ENCODE assay signal across 16 cellular contexts in the genomic region with DNA sequence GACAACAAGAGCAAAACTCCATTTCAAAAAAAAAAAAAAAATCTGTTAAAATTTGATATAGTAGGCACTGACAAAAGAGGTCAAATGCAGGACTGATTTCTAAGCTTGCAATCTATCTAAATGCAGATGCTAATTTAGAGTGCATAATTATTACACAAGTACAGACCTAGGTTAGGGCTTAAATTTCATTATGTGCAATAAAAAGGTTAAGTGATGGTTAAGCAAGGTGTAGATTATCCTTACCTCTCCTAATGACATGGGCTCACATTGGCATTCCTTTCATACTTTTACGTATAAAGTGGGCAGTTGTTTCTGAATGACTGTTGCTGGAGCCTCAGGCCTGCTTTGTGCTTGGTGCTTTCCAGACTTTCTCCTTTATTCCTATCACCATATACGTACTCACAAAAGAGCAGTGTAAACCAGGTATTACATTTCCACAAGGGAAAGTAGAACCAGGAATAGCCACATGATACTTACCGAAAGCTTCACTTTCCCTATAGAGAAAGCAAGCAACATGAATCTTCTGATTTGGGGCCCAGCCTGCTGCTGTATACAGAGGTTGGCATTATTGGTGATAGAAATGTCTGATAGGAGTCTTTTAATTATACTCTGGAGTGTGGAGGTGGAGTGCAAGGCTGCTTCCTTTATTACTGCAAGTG. TPM values are rescaled to one million over a fixed set of nuclear protein-coding genes. Genes with fewer than 3 reads are reported as not detected.
A peak's percentile ranks its signal among the peaks of the same experiment; 100 is the strongest.
DNase-seq lines count a peak whose midpoint lies in the region; ATAC-seq, FAIRE-seq and TF ChIP-seq lines count a peak whose summit lies in the region.
"Had no signal": no experiment of that assay in that cellular context is flagged by ENCODE, and none has a peak within 500 bp of the region (broad histone marks: within the 10 kb centered on the region; RNA-seq: fewer than 3 reads in every experiment).

No MANE protein-coding gene starts in this region.

- no peaks in the 10 kb centered on the region for H3K9me2 ChIP-seq in PC-3 (replicated peaks; ENCODE audit: low read length)
- H3K9me2 ChIP-seq: SK-N-SH had no signal

- CTCF ChIA-PET in activated CD4-positive, alpha-beta T cell treated with anti-CD3 and anti-CD28 coated beads, Interleukin-2, amount 10 ng/mL, durations not matched to agents 7 days and 5 days (lab: Charles Lee) = interaction anchor here (11.8 kb wide), 1 partner anchor 10 kb away, joined by 103 read pairs; a partner anchor contains a TSS
- CTCF ChIA-PET in PC-3 (lab: Charles Lee) (interaction anchor here (2.5 kb wide), 1 partner anchor 100 kb away, joined by 9 read pairs; no protein-coding TSS in a partner anchor), K562 (lab: Yijun Ruan, JAX; ENCODE audit: low intra/inter-chr PET ratio) (interaction anchor here (0.6 kb wide), 1 partner anchor 161 kb away, joined by 4 read pairs; no protein-coding TSS in a partner anchor)

- H3K27me3 ChIP-seq in PC-3 (ENCODE audit: low read length) (no peaks in the 10 kb centered on the region), K562 (ENCODE audit: control insufficient read depth in 2 of 2, insufficient read depth in 2 of 2, low read length in 2 of 2) (no peaks in the 10 kb centered on the region), right atrium auricular region (no peaks in the 10 kb centered on the region)
- H3K27me3 ChIP-seq: suprapubic skin had no signal

- peaks cover 99% of the 10 kb centered on the region for H3K79me2 ChIP-seq in PC-3 (ENCODE audit: low read length)
- H3K79me2 ChIP-seq in K562 (ENCODE audit: control insufficient read depth, insufficient read depth, low read length) = peaks cover 94% of the 10 kb centered on the region

- H3K27me3 Mint-ChIP-seq in activated CD4-positive, alpha-beta T cell treated with anti-CD3 and anti-CD28 coated beads, Interleukin-2, amount 10 ng/mL, durations not matched to agents 7 days and 5 days = no peaks in the 10 kb centered on the region
- no peaks in the 10 kb centered on the region for H3K27me3 Mint-ChIP-seq in progenitor cell of endocrine pancreas

- H4K20me1 ChIP-seq in PC-3 (ENCODE audit: low read length) (peaks cover 21% of the 10 kb centered on the region), K562 (replicated peaks; ENCODE audit: control insufficient read depth, insufficient read depth, low read length) (peaks cover 10% of the 10 kb centered on the region)

- no peak overlapping the region for H3K27ac ChIP-seq in PC-3 (ENCODE audit: low read length)
- H3K27ac ChIP-seq in K562 (ENCODE audit: extremely low read depth, low read depth, low read length) = no peak overlapping the region
- no peak overlapping the region for H3K27ac ChIP-seq in right atrium auricular region

- WGBS in K562 (ENCODE audit: insufficient coverage, low coverage, missing lambda C conversion rate) = 88% methylated on average over 3 of the region's 3 CpGs

- FAIRE-seq in K562 (lab: Jason Lieb, UNC) = no peak
- FAIRE-seq: HepG2 had no signal

- H3K9me1 ChIP-seq in K562 (ENCODE audit: control insufficient read depth, insufficient read depth, low read length) = no peaks in the 10 kb centered on the region

- intact Hi-C loops in PC-3 (cut with micrococcal nuclease) (no loop called here), K562 (cut with micrococcal nuclease) (loop anchor here (10.0 kb wide), 1 partner anchor 325 kb away; no protein-coding TSS in a partner anchor)

- POLR2A ChIA-PET in activated CD4-positive, alpha-beta T cell treated with anti-CD3 and anti-CD28 coated beads, Interleukin-2, amount 10 ng/mL, durations not matched to agents 7 days and 5 days (lab: Charles Lee) = interaction anchor here (0.6 kb wide), 1 partner anchor 17 kb away, joined by 3 read pairs; no protein-coding TSS in a partner anchor
- POLR2A ChIA-PET in PC-3 (lab: Charles Lee; ENCODE audit: unreplicated experiment) = interaction anchor here (0.5 to 0.7 kb wide), 4 partner anchors 16 to 53 kb away, joined by 3 to 14 read pairs (median 10); no protein-coding TSS in a partner anchor
- POLR2A ChIA-PET in K562 (lab: Yijun Ruan, JAX) = interaction anchor here (0.6 to 6.2 kb wide), 8 partner anchors 8 to 338 kb away, joined by 3 to 113 read pairs (median 4); a partner anchor contains a TSS

- BruUV-seq in PC-3 (replicated peaks; lab: Mats Ljungman, UMichigan) (no TSS peak), K562 (replicated peaks; lab: Mats Ljungman, UMichigan) (no TSS peak)

- TF ChIP-seq POLR2A in K562 (conservative IDR thresholded peaks at IDR 0.05) = 0 out of 2 replicates have a peak, but pooled peaks have one; percentile 8

- peaks cover 28% of the 10 kb centered on the region for H3K36me3 ChIP-seq in PC-3 (ENCODE audit: low read depth, low read length)
- H3K36me3 ChIP-seq in K562 (ENCODE audit: control insufficient read depth, insufficient read depth, low read length) = peaks cover 57% of the 10 kb centered on the region
- peaks cover 25% of the 10 kb centered on the region for H3K36me3 ChIP-seq in right atrium auricular region

- DNase-seq in activated CD4-positive, alpha-beta T cell treated with anti-CD3 and anti-CD28 coated beads, Interleukin-2, amount 10 ng/mL, durations not matched to agents 7 days and 5 days = no peak
- DNase-seq in activated CD4-positive, alpha-beta T cell treated with anti-CD3 and anti-CD28 coated beads for 4 hours = no peak
- DNase-seq in PC-3 (no peak), K562 (ENCODE audit: extremely low read depth in 1 of 4, low spot score in 3 of 4) (no peak), progenitor cell of endocrine pancreas (ENCODE audit: low spot score, unreplicated experiment) (no peak), right atrium auricular region (ENCODE audit: low spot score) (no peak)
- DNase-seq in stimulated activated CD4-positive, alpha-beta T cell treated with anti-CD3 and anti-CD28 coated beads, Interleukin-2, amount 100 ng/mL, for 24 hours = no peak
- DNase-seq: activated gamma-delta T cell treated with Interleukin-2 at 50 U/mL for 16 hours, DMS 273 treated with DMSO at 0.1 percent for 48 hours, left cardiac atrium, NCI-H1092 treated with DMSO at 0.1 percent for 48 hours, NCI-H2227 treated with DMSO at 0.1 percent for 48 hours, SK-N-SH had no signal

- no peak for TF ChIP-seq EP300 in K562 (IDR thresholded peaks at IDR 0.05; ENCODE audit: low read length)

- H3K9me3 Mint-ChIP-seq in activated CD4-positive, alpha-beta T cell treated with anti-CD3 and anti-CD28 coated beads, Interleukin-2, amount 10 ng/mL, durations not matched to agents 7 days and 5 days = no peaks in the 10 kb centered on the region
- no peaks in the 10 kb centered on the region for H3K9me3 Mint-ChIP-seq in progenitor cell of endocrine pancreas (ENCODE audit: low read depth)

- H3K36me3 Mint-ChIP-seq in activated CD4-positive, alpha-beta T cell treated with anti-CD3 and anti-CD28 coated beads, Interleukin-2, amount 10 ng/mL, durations not matched to agents 7 days and 5 days (ENCODE audit: low read depth) = peaks cover 37% of the 10 kb centered on the region
- H3K36me3 Mint-ChIP-seq in progenitor cell of endocrine pancreas (ENCODE audit: insufficient read depth) = peaks cover 10% of the 10 kb centered on the region

- H3F3A ChIP-seq in PC-3 (ENCODE audit: low read length, unreplicated experiment) = peaks cover 16% of the 10 kb centered on the region

- peak overlapping the region; percentile 46 for H3K4me3 Mint-ChIP-seq in activated CD4-positive, alpha-beta T cell treated with anti-CD3 and anti-CD28 coated beads, Interleukin-2, amount 10 ng/mL, durations not matched to agents 7 days and 5 days
- H3K4me3 Mint-ChIP-seq in progenitor cell of endocrine pancreas (ENCODE audit: low read depth) = peak overlapping the region; percentile 51

- peaks cover 62% of the 10 kb centered on the region for H3K4me1 Mint-ChIP-seq in activated CD4-positive, alpha-beta T cell treated with anti-CD3 and anti-CD28 coated beads, Interleukin-2, amount 10 ng/mL, durations not matched to agents 7 days and 5 days
- H3K4me1 Mint-ChIP-seq in progenitor cell of endocrine pancreas (ENCODE audit: low read depth) = peaks cover 27% of the 10 kb centered on the region

- H3K4me1 ChIP-seq in PC-3 (ENCODE audit: insufficient read depth, low read length) = peaks cover 48% of the 10 kb centered on the region
- peaks cover 21 to 22% of the 10 kb centered on the region in 2 experiments for H3K4me1 ChIP-seq in K562 (replicated peaks in 1 of 2; ENCODE audit: control insufficient read depth in 2 of 2, insufficient read depth in 2 of 2, low read length in 2 of 2)
- peaks cover 3 to 44% of the 10 kb centered on the region in 2 donors for H3K4me1 ChIP-seq in right atrium auricular region

- no peaks in the 10 kb centered on the region for H3K9me3 ChIP-seq in PC-3 (ENCODE audit: low read length)
- no peaks in the 10 kb centered on the region for H3K9me3 ChIP-seq in K562 (replicated peaks; ENCODE audit: control insufficient read depth, insufficient read depth, low read depth, low read length)
- H3K9me3 ChIP-seq in right atrium auricular region = no peaks in the 10 kb centered on the region
- H3K9me3 ChIP-seq: SK-N-SH, suprapubic skin had no signal

- H3K27ac Mint-ChIP-seq in activated CD4-positive, alpha-beta T cell treated with anti-CD3 and anti-CD28 coated beads, Interleukin-2, amount 10 ng/mL, durations not matched to agents 7 days and 5 days = no peak overlapping the region
- H3K27ac Mint-ChIP-seq in progenitor cell of endocrine pancreas = no peak overlapping the region

- no peak for TF ChIP-seq RAD21 in K562 (CRISPR knock-in tag; conservative IDR thresholded peaks at IDR 0.05 in 1 of 2, IDR thresholded peaks at IDR 0.05 in 1 of 2)

- TF ChIP-seq CTCF in PC-3 (conservative IDR thresholded peaks at IDR 0.05; ENCODE audit: low read depth, low read length) (no peak), K562 (IDR thresholded peaks at IDR 0.05 in 2 of 3, conservative IDR thresholded peaks at IDR 0.05 in 1 of 3; ENCODE audit: insufficient read depth in 2 of 3, low read depth in 1 of 3, low read length in 3 of 3) (no peak), progenitor cell of endocrine pancreas (IDR thresholded peaks at IDR 0.05; ENCODE audit: unreplicated experiment) (no peak), right atrium auricular region (IDR thresholded peaks at IDR 0.05) (no peak)

- H3K9ac ChIP-seq in PC-3 (ENCODE audit: low read length) (no peak overlapping the region), K562 (ENCODE audit: insufficient read depth in 1 of 2, low read depth in 2 of 2, low read length in 2 of 2) (no peak overlapping the region)

- H3K4me3 ChIP-seq in PC-3 (ENCODE audit: low read length) (no peak overlapping the region), K562 (no peak overlapping the region), right atrium auricular region (no peak overlapping the region)
- H3K4me3 ChIP-seq: suprapubic skin had no signal

- ATAC-seq in PC-3 = no peak
- ATAC-seq in K562 = no peak
- ATAC-seq in HG03280 (IDR thresholded peaks at IDR 0.05; ENCODE audit: unreplicated experiment) = no peak
- ATAC-seq: HepG2, left cardiac atrium had no signal

- H2AFZ ChIP-seq in PC-3 (ENCODE audit: low read length) (no peak overlapping the region), K562 (ENCODE audit: low read depth, low read length) (no peak overlapping the region)

- in situ Hi-C loops in K562 (cut with MboI) = loop anchor here (5.0 to 10.0 kb wide), 2 partner anchors 98 to 125 kb away; partner anchors contain the start of gene SYNPO2L

- H3K4me2 ChIP-seq in PC-3 (ENCODE audit: low read length) (peak overlapping the region; percentile 86), K562 (ENCODE audit: insufficient read depth, low read length) (no peak overlapping the region)

RNA-seq across cellular contexts. Expression of gene CHCHD1, which starts 2.2 kb away (rescaled TPM):
- total RNA-seq in activated CD4-positive, alpha-beta T cell treated with anti-CD3 and anti-CD28 coated beads, Interleukin-2, amount 10 ng/mL, durations not matched to agents 7 days and 5 days = 10 to 100 TPM; 22.3 to 27.4 TPM
- total RNA-seq in PC-3 (2014; rRNA removed) = 199 and 238 TPM in 2 replicates
- 21.6 and 37.5 TPM in 2 replicates for total RNA-seq in K562 (2011; cell fraction: chromatin; rRNA removed; ENCODE audit: low replicate concordance)
- total RNA-seq in K562 (2011; cell fraction: nucleolus; rRNA removed) = 20.1 and 25.8 TPM in 2 replicates
- 37.9 and 46.2 TPM in 2 replicates for total RNA-seq in K562 (2011; cell fraction: nucleoplasm; rRNA removed)
- 82.9 and 130 TPM in 2 replicates for total RNA-seq in K562 (2014; rRNA removed)
- 68.2 and 79.6 TPM in 2 replicates for total RNA-seq in K562 (2014; rRNA removed; fragmentation: Illumina TruSeq; extraction: Trizol)
- total RNA-seq in K562 (2015; rRNA removed; fragmentation: Illumina TruSeq; extraction: Trizol) = 69.6 and 83.4 TPM in 2 replicates
- total RNA-seq in K562 (2021) = 52.9 and 54.9 TPM in 2 replicates
- polyA plus RNA-seq in K562 (2011; rRNA removed) = 84.9 and 110 TPM in 2 replicates
- 54.8 and 55.0 TPM in 2 replicates for polyA plus RNA-seq in K562 (2011; cell fraction: cytosol; rRNA removed)
- polyA plus RNA-seq in K562 (2011; cell fraction: nucleus; rRNA removed) = 33.4 and 48.1 TPM in 2 replicates
- 70.3 and 131 TPM in 2 replicates for polyA plus RNA-seq in K562 (2012)
- polyA plus RNA-seq in K562 (2014; fragmentation: Illumina TruSeq; extraction: Trizol) = 59.5 and 75.0 TPM in 2 replicates
- polyA plus RNA-seq in K562 (2014; fragmentation: Nextera tagmentation; extraction: Ambion mirVana) = 100 to 1,000 TPM in 1 of 2 experiments, 10 to 100 TPM in 1; 89.7 to 114 TPM
- polyA plus RNA-seq in K562 (2014; rRNA removed) = 126 and 135 TPM in 2 replicates
- polyA minus RNA-seq in K562 (2011; rRNA and poly(A)+ RNA removed) = 21.0 and 21.1 TPM in 2 replicates
- 11.0 and 14.1 TPM in 2 replicates for polyA minus RNA-seq in K562 (2011; cell fraction: cytosol; rRNA and poly(A)+ RNA removed)
- 11.0 and 27.2 TPM in 2 replicates for polyA minus RNA-seq in K562 (2011; cell fraction: nucleus; rRNA and poly(A)+ RNA removed)
- 36.0 and 38.8 TPM in 2 replicates for total RNA-seq in progenitor cell of endocrine pancreas
- 10 to 100 TPM; 28.3 to 32.7 TPM for total RNA-seq in right atrium auricular region

RNA-seq across cellular contexts. Expression of gene ZSWIM8, which starts 5.7 kb away (rescaled TPM):
- 10 to 100 TPM; 79.2 to 87.3 TPM for total RNA-seq in activated CD4-positive, alpha-beta T cell treated with anti-CD3 and anti-CD28 coated beads, Interleukin-2, amount 10 ng/mL, durations not matched to agents 7 days and 5 days
- 152 and 173 TPM in 2 replicates for total RNA-seq in PC-3 (2014; rRNA removed)
- total RNA-seq in K562 (2011; cell fraction: chromatin; rRNA removed; ENCODE audit: low replicate concordance) = 202 and 543 TPM in 2 replicates
- total RNA-seq in K562 (2011; cell fraction: nucleolus; rRNA removed) = 249 and 295 TPM in 2 replicates
- 177 and 202 TPM in 2 replicates for total RNA-seq in K562 (2011; cell fraction: nucleoplasm; rRNA removed)
- total RNA-seq in K562 (2014; rRNA removed) = 21.9 and 34.2 TPM in 2 replicates
- 14.9 and 15.0 TPM in 2 replicates for total RNA-seq in K562 (2014; rRNA removed; fragmentation: Illumina TruSeq; extraction: Trizol)
- 26.7 and 30.0 TPM in 2 replicates for total RNA-seq in K562 (2015; rRNA removed; fragmentation: Illumina TruSeq; extraction: Trizol)
- total RNA-seq in K562 (2021) = 43.4 and 45.6 TPM in 2 replicates
- 35.1 and 76.4 TPM in 2 replicates for polyA plus RNA-seq in K562 (2011; rRNA removed)
- polyA plus RNA-seq in K562 (2011; cell fraction: cytosol; rRNA removed) = 51.3 and 87.4 TPM in 2 replicates
- polyA plus RNA-seq in K562 (2011; cell fraction: nucleus; rRNA removed) = 367 and 476 TPM in 2 replicates
- polyA plus RNA-seq in K562 (2012) = 41.4 and 84.7 TPM in 2 replicates
- 40.7 and 51.3 TPM in 2 replicates for polyA plus RNA-seq in K562 (2014; fragmentation: Illumina TruSeq; extraction: Trizol)
- 1 to 10 TPM; 5.6 to 6.2 TPM for polyA plus RNA-seq in K562 (2014; fragmentation: Nextera tagmentation; extraction: Ambion mirVana)
- 38.4 and 47.8 TPM in 2 replicates for polyA plus RNA-seq in K562 (2014; rRNA removed)
- polyA minus RNA-seq in K562 (2011; rRNA and poly(A)+ RNA removed) = 34.3 and 47.0 TPM in 2 replicates
- 38.9 and 42.1 TPM in 2 replicates for polyA minus RNA-seq in K562 (2011; cell fraction: cytosol; rRNA and poly(A)+ RNA removed)
- polyA minus RNA-seq in K562 (2011; cell fraction: nucleus; rRNA and poly(A)+ RNA removed) = 56.4 and 72.0 TPM in 2 replicates
- total RNA-seq in progenitor cell of endocrine pancreas = 122 and 144 TPM in 2 replicates
- 10 to 100 TPM; 37.6 to 63.2 TPM for total RNA-seq in right atrium auricular region

RNA-seq across cellular contexts. Expression of gene NDST2, which starts 31.7 kb away (rescaled TPM):
- total RNA-seq in activated CD4-positive, alpha-beta T cell treated with anti-CD3 and anti-CD28 coated beads, Interleukin-2, amount 10 ng/mL, durations not matched to agents 7 days and 5 days = 10 to 100 TPM; 53.0 to 61.8 TPM
- total RNA-seq in PC-3 (2014; rRNA removed) = 53.0 and 89.9 TPM in 2 replicates
- total RNA-seq in K562 (2011; cell fraction: chromatin; rRNA removed; ENCODE audit: low replicate concordance) = 130 and 235 TPM in 2 replicates
- total RNA-seq in K562 (2011; cell fraction: nucleolus; rRNA removed) = 102 and 121 TPM in 2 replicates
- total RNA-seq in K562 (2011; cell fraction: nucleoplasm; rRNA removed) = 108 and 109 TPM in 2 replicates
- total RNA-seq in K562 (2014; rRNA removed) = 27.2 and 32.1 TPM in 2 replicates
- 12.5 and 14.7 TPM in 2 replicates for total RNA-seq in K562 (2014; rRNA removed; fragmentation: Illumina TruSeq; extraction: Trizol)
- 18.2 and 19.6 TPM in 2 replicates for total RNA-seq in K562 (2015; rRNA removed; fragmentation: Illumina TruSeq; extraction: Trizol)
- total RNA-seq in K562 (2021) = 33.9 and 35.7 TPM in 2 replicates
- polyA plus RNA-seq in K562 (2011; rRNA removed) = 23.8 and 31.6 TPM in 2 replicates
- 23.7 and 30.6 TPM in 2 replicates for polyA plus RNA-seq in K562 (2011; cell fraction: cytosol; rRNA removed)
- polyA plus RNA-seq in K562 (2011; cell fraction: nucleus; rRNA removed) = 99.8 and 108 TPM in 2 replicates
- polyA plus RNA-seq in K562 (2012) = 42.1 and 123 TPM in 2 replicates
- 22.6 TPM in 2 replicates for polyA plus RNA-seq in K562 (2014; fragmentation: Illumina TruSeq; extraction: Trizol)
- polyA plus RNA-seq in K562 (2014; fragmentation: Nextera tagmentation; extraction: Ambion mirVana) = 1 to 10 TPM; 4.7 to 6.3 TPM
- 30.5 and 31.4 TPM in 2 replicates for polyA plus RNA-seq in K562 (2014; rRNA removed)
- polyA minus RNA-seq in K562 (2011; rRNA and poly(A)+ RNA removed) = 22.0 and 23.5 TPM in 2 replicates
- 12.5 and 14.2 TPM in 2 replicates for polyA minus RNA-seq in K562 (2011; cell fraction: cytosol; rRNA and poly(A)+ RNA removed)
- polyA minus RNA-seq in K562 (2011; cell fraction: nucleus; rRNA and poly(A)+ RNA removed) = 44.3 and 53.9 TPM in 2 replicates
- total RNA-seq in progenitor cell of endocrine pancreas = 36.3 and 40.0 TPM in 2 replicates
- 10 to 100 TPM; 13.1 to 18.4 TPM for total RNA-seq in right atrium auricular region

RNA-seq across cellular contexts. Expression of gene SEC24C, which starts 35.5 kb away (rescaled TPM):
- 10 to 100 TPM; 93.1 to 93.2 TPM for total RNA-seq in activated CD4-positive, alpha-beta T cell treated with anti-CD3 and anti-CD28 coated beads, Interleukin-2, amount 10 ng/mL, durations not matched to agents 7 days and 5 days
- total RNA-seq in PC-3 (2014; rRNA removed) = 285 and 325 TPM in 2 replicates
- 185 and 253 TPM in 2 replicates for total RNA-seq in K562 (2011; cell fraction: chromatin; rRNA removed; ENCODE audit: low replicate concordance)
- 121 and 131 TPM in 2 replicates for total RNA-seq in K562 (2011; cell fraction: nucleolus; rRNA removed)
- 132 and 136 TPM in 2 replicates for total RNA-seq in K562 (2011; cell fraction: nucleoplasm; rRNA removed)
- total RNA-seq in K562 (2014; rRNA removed) = 70.5 and 99.4 TPM in 2 replicates
- 48.6 and 48.7 TPM in 2 replicates for total RNA-seq in K562 (2014; rRNA removed; fragmentation: Illumina TruSeq; extraction: Trizol)
- total RNA-seq in K562 (2015; rRNA removed; fragmentation: Illumina TruSeq; extraction: Trizol) = 55.5 and 59.4 TPM in 2 replicates
- total RNA-seq in K562 (2021) = 103 and 115 TPM in 2 replicates
- 97.4 and 150 TPM in 2 replicates for polyA plus RNA-seq in K562 (2011; rRNA removed)
- 116 and 140 TPM in 2 replicates for polyA plus RNA-seq in K562 (2011; cell fraction: cytosol; rRNA removed)
- 227 TPM in 2 replicates for polyA plus RNA-seq in K562 (2011; cell fraction: nucleus; rRNA removed)
- 94.4 and 137 TPM in 2 replicates for polyA plus RNA-seq in K562 (2012)
- 108 and 110 TPM in 2 replicates for polyA plus RNA-seq in K562 (2014; fragmentation: Illumina TruSeq; extraction: Trizol)
- 10 to 100 TPM; 19.0 to 88.4 TPM for polyA plus RNA-seq in K562 (2014; fragmentation: Nextera tagmentation; extraction: Ambion mirVana)
- 64.7 and 68.8 TPM in 2 replicates for polyA plus RNA-seq in K562 (2014; rRNA removed)
- polyA minus RNA-seq in K562 (2011; rRNA and poly(A)+ RNA removed) = 164 and 184 TPM in 2 replicates
- polyA minus RNA-seq in K562 (2011; cell fraction: cytosol; rRNA and poly(A)+ RNA removed) = 98.3 and 102 TPM in 2 replicates
- 40.7 and 54.6 TPM in 2 replicates for polyA minus RNA-seq in K562 (2011; cell fraction: nucleus; rRNA and poly(A)+ RNA removed)
- total RNA-seq in progenitor cell of endocrine pancreas = 93.0 and 96.5 TPM in 2 replicates
- total RNA-seq in right atrium auricular region = 10 to 100 TPM; 38.5 to 51.8 TPM
